Comparison of ENCODE assay signal across 9 cellular contexts in the genomic region with DNA sequence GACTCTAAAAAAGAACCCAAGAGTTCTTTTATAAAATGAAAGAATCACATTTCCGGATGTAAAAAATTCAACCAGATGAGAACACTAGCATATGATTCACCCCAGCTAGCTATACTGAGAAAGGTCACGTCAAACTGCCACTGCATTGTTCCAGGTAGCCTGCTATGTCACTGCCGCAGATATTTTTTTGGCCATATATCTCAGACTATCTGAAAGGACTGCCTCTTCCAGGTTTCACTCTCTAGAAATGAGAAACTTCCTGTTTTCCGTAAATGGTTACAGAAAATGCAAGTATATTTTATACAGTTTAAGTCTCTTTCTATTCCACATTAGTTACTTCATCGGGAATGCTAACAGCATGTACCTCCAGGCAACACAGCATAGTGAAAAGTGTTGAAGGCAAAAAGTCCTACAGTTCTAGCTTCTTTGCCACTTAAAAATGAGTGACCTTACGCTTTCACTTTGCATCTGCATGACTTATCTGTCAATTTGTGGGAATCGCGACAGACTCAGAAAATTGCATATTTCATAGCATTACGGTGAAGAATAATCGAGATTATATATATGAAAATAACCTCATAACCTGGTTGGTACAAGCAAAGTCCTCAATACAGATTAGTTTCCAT.
DNase-seq lines count a peak whose midpoint lies in the region; ATAC-seq, FAIRE-seq and TF ChIP-seq lines count a peak whose summit lies in the region.
"Had no signal": no experiment of that assay in that cellular context is flagged by ENCODE, and none has a peak within 500 bp of the region (broad histone marks: within the 10 kb centered on the region; RNA-seq: fewer than 3 reads in every experiment).

No MANE protein-coding gene starts in this region.

- DNase-seq in activated gamma-delta T cell treated with Interleukin-2 at 50 U/mL for 16 hours (peak; percentile 12), activated gamma-delta T cell (lab: John Stamatoyannopoulos, UW) (no peak), D721Med (ENCODE audit: insufficient read length, low spot score) (no peak), nucleus accumbens (lab: John Stamatoyannopoulos, UW) (no peak)
- peak; percentile 37 for DNase-seq in activated naive CD4-positive, alpha-beta T cell treated with anti-CD3 and anti-CD28 coated beads, Interleukin-2, amount 50 U/mL, for 16 hours
- DNase-seq in stimulated activated CD8-positive, alpha-beta memory T cell treated with anti-CD3 and anti-CD28 coated beads, Interleukin-7, amount 100 ng/mL, for 4 hours (ENCODE audit: low read depth in 2 of 2) = peak; percentile 26 to 29
- no peak for DNase-seq in effector CD4-positive, alpha-beta T cell

- no peak for FAIRE-seq in D721Med (lab: Jason Lieb, UNC)
- FAIRE-seq: islet of Langerhans had no signal

- TF ChIP-seq CTCF in D721Med (IDR thresholded peaks at IDR 0.05; ENCODE audit: insufficient read depth, missing control alignments) = no peak

- ATAC-seq in HG03565 (IDR thresholded peaks at IDR 0.05; ENCODE audit: unreplicated experiment) = peak; percentile 79

Comparison
In these comparisons a context has a peak if more than half of its experiments do, and no peak if none do; other contexts are left out.
1. DNase-seq: peak in activated gamma-delta T cell treated with Interleukin-2 at 50 U/mL for 16 hours (single experiment), activated naive CD4-positive, alpha-beta T cell treated with anti-CD3 and anti-CD28 coated beads, Interleukin-2, amount 50 U/mL, for 16 hours (single experiment) and stimulated activated CD8-positive, alpha-beta memory T cell treated with anti-CD3 and anti-CD28 coated beads, Interleukin-7, amount 100 ng/mL, for 4 hours (2 of 2); none in activated gamma-delta T cell (single experiment), effector CD4-positive, alpha-beta T cell (single experiment), D721Med (single experiment) and nucleus accumbens (0 of 56).